ENCODE assay signal across 1 cellular context in the genomic region with DNA sequence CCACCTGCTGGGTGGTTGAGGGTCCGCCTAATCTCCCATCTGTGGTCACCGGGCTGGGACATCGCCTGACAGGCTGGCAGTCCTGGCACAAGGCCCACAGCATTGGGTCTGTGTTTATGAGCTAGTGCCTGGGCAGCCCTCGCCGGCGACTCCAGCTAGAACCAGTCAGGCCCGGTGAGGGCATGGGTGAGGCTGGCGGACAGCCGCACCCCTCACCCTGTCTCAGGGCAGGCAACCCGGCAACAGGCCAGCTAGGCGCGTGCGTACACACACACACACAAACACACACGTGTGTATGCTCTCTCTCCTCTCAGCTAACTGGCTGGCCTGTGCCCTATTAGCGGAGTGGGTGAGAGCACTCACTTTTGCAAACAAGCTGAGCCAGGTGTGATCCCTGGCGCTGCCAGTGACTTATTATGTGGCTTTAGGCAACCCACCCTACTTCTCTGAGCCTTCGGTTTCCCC.
TF ChIP-seq lines count a peak whose summit lies in the region.

No MANE protein-coding gene starts in this region.

TF ChIP-seq in WTC11, 78 proteins besides CTCF, POLR2A, EP300 and RAD21 (continued from another document):
- TF ChIP-seq, protein P1, sequence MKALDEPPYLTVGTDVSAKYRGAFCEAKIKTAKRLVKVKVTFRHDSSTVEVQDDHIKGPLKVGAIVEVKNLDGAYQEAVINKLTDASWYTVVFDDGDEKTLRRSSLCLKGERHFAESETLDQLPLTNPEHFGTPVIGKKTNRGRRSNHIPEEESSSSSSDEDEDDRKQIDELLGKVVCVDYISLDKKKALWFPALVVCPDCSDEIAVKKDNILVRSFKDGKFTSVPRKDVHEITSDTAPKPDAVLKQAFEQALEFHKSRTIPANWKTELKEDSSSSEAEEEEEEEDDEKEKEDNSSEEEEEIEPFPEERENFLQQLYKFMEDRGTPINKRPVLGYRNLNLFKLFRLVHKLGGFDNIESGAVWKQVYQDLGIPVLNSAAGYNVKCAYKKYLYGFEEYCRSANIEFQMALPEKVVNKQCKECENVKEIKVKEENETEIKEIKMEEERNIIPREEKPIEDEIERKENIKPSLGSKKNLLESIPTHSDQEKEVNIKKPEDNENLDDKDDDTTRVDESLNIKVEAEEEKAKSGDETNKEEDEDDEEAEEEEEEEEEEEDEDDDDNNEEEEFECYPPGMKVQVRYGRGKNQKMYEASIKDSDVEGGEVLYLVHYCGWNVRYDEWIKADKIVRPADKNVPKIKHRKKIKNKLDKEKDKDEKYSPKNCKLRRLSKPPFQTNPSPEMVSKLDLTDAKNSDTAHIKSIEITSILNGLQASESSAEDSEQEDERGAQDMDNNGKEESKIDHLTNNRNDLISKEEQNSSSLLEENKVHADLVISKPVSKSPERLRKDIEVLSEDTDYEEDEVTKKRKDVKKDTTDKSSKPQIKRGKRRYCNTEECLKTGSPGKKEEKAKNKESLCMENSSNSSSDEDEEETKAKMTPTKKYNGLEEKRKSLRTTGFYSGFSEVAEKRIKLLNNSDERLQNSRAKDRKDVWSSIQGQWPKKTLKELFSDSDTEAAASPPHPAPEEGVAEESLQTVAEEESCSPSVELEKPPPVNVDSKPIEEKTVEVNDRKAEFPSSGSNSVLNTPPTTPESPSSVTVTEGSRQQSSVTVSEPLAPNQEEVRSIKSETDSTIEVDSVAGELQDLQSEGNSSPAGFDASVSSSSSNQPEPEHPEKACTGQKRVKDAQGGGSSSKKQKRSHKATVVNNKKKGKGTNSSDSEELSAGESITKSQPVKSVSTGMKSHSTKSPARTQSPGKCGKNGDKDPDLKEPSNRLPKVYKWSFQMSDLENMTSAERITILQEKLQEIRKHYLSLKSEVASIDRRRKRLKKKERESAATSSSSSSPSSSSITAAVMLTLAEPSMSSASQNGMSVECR (CRISPR knock-in tag; IDR thresholded peaks at IDR 0.05; ENCODE audit: borderline replicate concordance): no peak
- no peak for TF ChIP-seq RORB (CRISPR knock-in tag; IDR thresholded peaks at IDR 0.05)
- TF ChIP-seq, protein P2, sequence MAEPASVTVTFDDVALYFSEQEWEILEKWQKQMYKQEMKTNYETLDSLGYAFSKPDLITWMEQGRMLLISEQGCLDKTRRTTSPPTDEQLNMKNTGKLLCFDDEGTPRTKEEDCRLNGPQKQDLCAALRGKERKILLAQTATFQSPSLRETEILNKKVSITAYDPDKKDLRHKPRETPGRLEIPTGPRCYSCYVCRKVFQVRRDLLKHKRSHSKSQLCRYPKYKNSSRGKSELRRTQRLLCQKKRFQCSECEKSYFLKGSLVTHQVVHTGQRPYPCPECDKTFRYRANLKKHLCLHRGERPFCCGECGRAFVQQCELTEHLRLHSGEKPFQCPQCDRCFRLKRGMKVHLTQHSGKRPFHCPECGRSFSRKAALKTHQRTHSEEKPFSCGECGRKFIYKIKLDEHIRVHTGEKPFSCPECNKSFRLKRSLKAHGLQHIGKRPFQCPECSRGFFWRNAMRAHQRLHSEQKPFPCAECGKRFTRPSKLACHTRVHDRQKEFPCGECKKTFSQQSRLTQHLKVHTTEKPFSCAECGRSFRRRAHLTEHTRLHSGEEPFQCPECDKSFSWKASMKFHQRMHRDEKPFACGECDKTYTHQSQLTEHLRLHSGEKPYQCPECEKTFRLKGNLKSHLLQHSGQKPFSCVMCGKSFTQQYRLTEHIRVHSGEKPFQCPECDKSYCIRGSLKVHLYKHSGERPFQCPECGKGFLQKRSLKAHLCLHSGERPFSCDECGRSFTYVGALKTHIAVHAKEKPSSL (CRISPR knock-in tag; conservative IDR thresholded peaks at IDR 0.05): no peak
- TF ChIP-seq TCF7 (CRISPR knock-in tag; IDR thresholded peaks at IDR 0.05; ENCODE audit: low read depth): no peak
- no peak for TF ChIP-seq GABPB1 (CRISPR knock-in tag; IDR thresholded peaks at IDR 0.05)
- TF ChIP-seq, protein P3, sequence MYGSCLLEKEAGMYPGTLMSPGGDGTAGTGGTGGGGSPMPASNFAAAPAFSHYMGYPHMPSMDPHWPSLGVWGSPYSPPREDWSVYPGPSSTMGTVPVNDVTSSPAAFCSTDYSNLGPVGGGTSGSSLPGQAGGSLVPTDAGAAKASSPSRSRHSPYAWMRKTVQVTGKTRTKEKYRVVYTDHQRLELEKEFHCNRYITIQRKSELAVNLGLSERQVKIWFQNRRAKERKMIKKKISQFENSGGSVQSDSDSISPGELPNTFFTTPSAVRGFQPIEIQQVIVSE (CRISPR knock-in tag; IDR thresholded peaks at IDR 0.05; ENCODE audit: borderline replicate concordance): no peak
- TF ChIP-seq ATF1 (CRISPR knock-in tag; IDR thresholded peaks at IDR 0.05): no peak
- TF ChIP-seq MXD4 (CRISPR knock-in tag; IDR thresholded peaks at IDR 0.05; ENCODE audit: borderline replicate concordance): no peak
